8 cellular contexts compared by ENCODE assay signal in the genomic region with DNA sequence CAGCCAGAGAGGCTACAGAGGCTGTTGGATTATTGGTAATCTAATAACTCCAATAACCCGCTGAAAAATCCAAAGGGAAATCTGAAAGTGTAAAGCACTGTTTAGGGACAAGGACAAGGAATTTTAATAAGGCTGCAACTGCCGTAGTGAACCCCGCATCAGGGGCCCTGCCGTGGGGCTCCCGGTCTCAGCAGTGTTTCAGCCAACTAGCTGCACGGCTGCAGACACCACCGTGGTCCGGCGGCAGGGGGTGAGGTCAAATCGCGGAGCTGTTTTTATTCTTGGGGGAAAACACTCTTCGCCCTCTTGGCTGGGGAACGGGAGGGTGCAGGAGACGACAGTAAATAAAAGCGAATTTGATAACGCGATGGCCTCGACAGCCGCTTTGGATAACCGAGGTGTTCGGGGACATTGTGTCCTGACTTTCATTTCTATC. TPM values are rescaled to one million over a fixed set of nuclear protein-coding genes. Genes with fewer than 3 reads are reported as not detected.
DNase-seq lines count a peak whose midpoint lies in the region; ATAC-seq and TF ChIP-seq lines count a peak whose summit lies in the region.

No MANE protein-coding gene starts in this region.

- in situ Hi-C loops in astrocyte of the spinal cord (cut with HindIII; ENCODE audit: low sequenced_read_pairs): loop anchor here (25.0 kb wide), 4 partner anchors 548 to 1398 kb away; no protein-coding TSS in a partner anchor

- TF ChIP-seq CTCF in astrocyte of the spinal cord (IDR thresholded peaks at IDR 0.05; ENCODE audit: low read depth, low read length) (no peak), kidney epithelial cell (IDR thresholded peaks at IDR 0.05; ENCODE audit: insufficient read depth, low read length, poor library complexity, severe bottlenecking) (no peak)

- peak overlapping the region; percentile 97 for H3K27ac ChIP-seq in ACC112 (ENCODE audit: low read depth, low read length)

- H3K4me3 ChIP-seq in ACC112 (ENCODE audit: low read depth, low read length): peak overlapping the region; percentile 96
- H3K4me3 ChIP-seq in astrocyte of the spinal cord (ENCODE audit: low read depth, low read length): peak overlapping the region; percentile 49
- peak overlapping the region; percentile 39 for H3K4me3 ChIP-seq in kidney epithelial cell (ENCODE audit: low read depth, low read length)

- H3K4me1 ChIP-seq in ACC112 (ENCODE audit: control insufficient read depth, insufficient read depth, low read length, unreplicated experiment): peaks cover 31% of the 10 kb centered on the region

- H3K36me3 ChIP-seq in ACC112 (ENCODE audit: insufficient read depth, low read length) (no peaks in the 10 kb centered on the region), kidney epithelial cell (ENCODE audit: control insufficient read depth, insufficient read depth, low read length) (no peaks in the 10 kb centered on the region)

- H3K27me3 ChIP-seq in ACC112 (ENCODE audit: insufficient read depth, low read length) (no peaks in the 10 kb centered on the region), kidney epithelial cell (ENCODE audit: control insufficient read depth, insufficient read depth, low read length) (no peaks in the 10 kb centered on the region)

- H2AFZ ChIP-seq in ACC112 (ENCODE audit: low read length, unreplicated experiment): no peak overlapping the region

- no peak for ATAC-seq in GM21367 (IDR thresholded peaks at IDR 0.05; ENCODE audit: unreplicated experiment)

- peak; percentile 76 for DNase-seq in NCI-H345 (lab: John Stamatoyannopoulos, UW)
- DNase-seq in astrocyte of the spinal cord (ENCODE audit: low read depth, low spot score): no peak
- no peak for DNase-seq in kidney epithelial cell (ENCODE audit: low read depth)
- DNase-seq in stimulated activated CD4-positive, alpha-beta T cell treated with anti-CD3 and anti-CD28 coated beads, Interleukin-4, amount 100 ng/mL, for 1 hour: peak; percentile 41
- DNase-seq in AG20443 (ENCODE audit: low spot score): no peak
- no peak for DNase-seq in HuH-7 (ENCODE audit: low spot score)

- H3K79me2 ChIP-seq in ACC112 (ENCODE audit: control insufficient read depth, insufficient read depth, low read length, unreplicated experiment): peaks cover 83% of the 10 kb centered on the region

RNA-seq across cellular contexts. Expression of a gene that starts 6.1 kb away (rescaled TPM):
- 5.8 and 8.9 TPM in 2 replicates for total RNA-seq in kidney epithelial cell

RNA-seq across cellular contexts. Expression of a gene that starts 36.8 kb away (rescaled TPM):
- not detected in 2 replicates for total RNA-seq in kidney epithelial cell

Comparison
In these comparisons a context has a peak if more than half of its experiments do, and no peak if none do; other contexts are left out.
1. H3K4me3 ChIP-seq: peak in every context shown above with its lines; median percentile 96 in ACC112; 49 in astrocyte of the spinal cord; 39 in kidney epithelial cell.
2. DNase-seq: peak in NCI-H345 (single experiment) and stimulated activated CD4-positive, alpha-beta T cell treated with anti-CD3 and anti-CD28 coated beads, Interleukin-4, amount 100 ng/mL, for 1 hour (single experiment); none in astrocyte of the spinal cord (single experiment), kidney epithelial cell (single experiment), AG20443 (single experiment) and HuH-7 (single experiment).